11 cellular contexts compared by ENCODE assay signal in genomic region chr22:41668971-41669911, GRCh38. TPM values are rescaled to one million over a fixed set of nuclear protein-coding genes. Genes with fewer than 3 reads are reported as not detected.
DNase-seq lines count a peak whose midpoint lies in the region; ATAC-seq and TF ChIP-seq lines count a peak whose summit lies in the region.
"Had no signal": no experiment of that assay in that cellular context is flagged by ENCODE, and none has a peak within 500 bp of the region (broad histone marks: within the 10 kb centered on the region; RNA-seq: fewer than 3 reads in every experiment).

No MANE protein-coding gene starts in this region.

- in situ Hi-C loops in IMR-90 (cut with MboI; ENCODE audit: low sequenced_read_pairs), result no loop called here

- no peak for DNase-seq in CD8-positive, alpha-beta T cell
- peak; percentile 85 for DNase-seq in IMR-90
- DNase-seq in dermis blood vessel endothelial cell, result peak; percentile 60
- no peak for DNase-seq in naive thymus-derived CD4-positive, alpha-beta T cell
- DNase-seq in GDM1 (lab: John Stamatoyannopoulos, UW), result no peak
- no peak for DNase-seq in NCI-H187 treated with DMSO at 0.1 percent for 48 hours (lab: John Stamatoyannopoulos, UW)
- no peak for DNase-seq in NCI-H1048 (lab: John Stamatoyannopoulos, UW)
- DNase-seq: activated naive CD4-positive, alpha-beta T cell had no signal

- H3K36me3 ChIP-seq in CD8-positive, alpha-beta T cell (ENCODE audit: insufficient read depth, low read length), result peaks cover 6% of the 10 kb centered on the region
- peaks cover 15% of the 10 kb centered on the region for H3K36me3 ChIP-seq in IMR-90 (ENCODE audit: control insufficient read depth, insufficient read depth, low read length)
- H3K36me3 ChIP-seq in naive thymus-derived CD4-positive, alpha-beta T cell (ENCODE audit: control insufficient read depth in 2 of 3, insufficient read depth in 3 of 3, low read length in 3 of 3), result peaks cover 0 to 27% (median 0%) of the 10 kb centered on the region in 3 experiments

- ATAC-seq in CD8-positive, alpha-beta T cell, result no peak
- peak; percentile 58 for ATAC-seq in IMR-90 (ENCODE audit: low read depth)
- no peak for ATAC-seq in naive thymus-derived CD4-positive, alpha-beta T cell
- no peak for ATAC-seq in HG03469 (IDR thresholded peaks at IDR 0.05; ENCODE audit: unreplicated experiment)

- H3K56ac ChIP-seq in IMR-90 (ENCODE audit: extremely low read depth, insufficient read depth, low read length), result peak overlapping the region; percentile 67

- H3K4me2 ChIP-seq in IMR-90 (ENCODE audit: low read depth, low read length), result peak overlapping the region; percentile 58; the same call in 1 of the 2 replicates

- intact Hi-C loops in CD8-positive, alpha-beta T cell (cut with DNase I, micrococcal nuclease), result loop anchor here in 1 of 2 experiments (5.0 kb wide), 1 partner anchor 47 kb away; the partner anchor contains the start of genes DESI1 and XRCC6
- intact Hi-C loops in IMR-90 (cut with micrococcal nuclease), result no loop called here
- intact Hi-C loops in naive thymus-derived CD4-positive, alpha-beta T cell (cut with micrococcal nuclease), result loop anchor here in 1 of 2 donors (5.0 kb wide), 1 partner anchor 472 kb away; no protein-coding TSS in a partner anchor

- H3K18ac ChIP-seq in IMR-90 (ENCODE audit: low read depth, low read length), result peak overlapping the region; percentile 73

- H3K9me3 ChIP-seq in CD8-positive, alpha-beta T cell (ENCODE audit: low read length), result no peaks in the 10 kb centered on the region
- no peaks in the 10 kb centered on the region for H3K9me3 ChIP-seq in IMR-90 (ENCODE audit: control insufficient read depth, insufficient read depth, low read length)
- no peaks in the 10 kb centered on the region for H3K9me3 ChIP-seq in naive thymus-derived CD4-positive, alpha-beta T cell (ENCODE audit: control insufficient read depth in 2 of 3, low read length in 3 of 3)
- H3K9me3 ChIP-seq: vagina had no signal

- H2AK9ac ChIP-seq in IMR-90 (replicated peaks; ENCODE audit: low read depth, low read length, poor library complexity), result peak overlapping the region; percentile 38

- peak overlapping the region; percentile 52; the same call in 1 of the 3 replicates for H2BK15ac ChIP-seq in IMR-90 (ENCODE audit: low read depth, low read length)

- POLR2A ChIA-PET in CD8-positive, alpha-beta T cell (lab: Charles Lee), result no interaction called here
- POLR2A ChIA-PET in IMR-90 (lab: Charles Lee; ENCODE audit: unreplicated experiment), result no interaction called here
- POLR2A ChIA-PET in naive thymus-derived CD4-positive, alpha-beta T cell (lab: Charles Lee), result interaction anchor here (1.3 kb wide), 1 partner anchor 10 kb away, joined by 3 read pairs; no protein-coding TSS in a partner anchor

- TF ChIP-seq RAD21 in IMR-90 (IDR thresholded peaks at IDR 0.05; ENCODE audit: low read length), result no peak

- H4K20me1 ChIP-seq in IMR-90 (ENCODE audit: insufficient read depth, low read length), result peaks cover 3% of the 10 kb centered on the region

- H3K4me3 ChIP-seq in CD8-positive, alpha-beta T cell (ENCODE audit: low read depth, low read length), result no peak overlapping the region
- no peak overlapping the region for H3K4me3 ChIP-seq in IMR-90 (ENCODE audit: insufficient read depth, low read depth, low read length)
- no peak overlapping the region for H3K4me3 ChIP-seq in naive thymus-derived CD4-positive, alpha-beta T cell (ENCODE audit: low read length)
- H3K4me3 ChIP-seq: vagina had no signal

- H4K5ac ChIP-seq in IMR-90 (ENCODE audit: low read depth, low read length), result peak overlapping the region; percentile 85

- peak overlapping the region; percentile 94 for H2BK120ac ChIP-seq in IMR-90 (ENCODE audit: low read depth, low read length)

- H3K4ac ChIP-seq in IMR-90 (ENCODE audit: low read depth, low read length), result peak overlapping the region; percentile 81

- no peak overlapping the region for H3K4me3 Mint-ChIP-seq in CD8-positive, alpha-beta T cell
- H3K4me3 Mint-ChIP-seq in naive thymus-derived CD4-positive, alpha-beta T cell, result peak overlapping the region in 1 of 10 donors; percentile 13

- H3K14ac ChIP-seq in IMR-90 (replicated peaks; ENCODE audit: low read depth, low read length), result peak overlapping the region; percentile 87

- H3K27ac ChIP-seq in CD8-positive, alpha-beta T cell (ENCODE audit: low read depth, low read length), result no peak overlapping the region
- H3K27ac ChIP-seq in IMR-90 (ENCODE audit: insufficient read depth, low read length), result peak overlapping the region; percentile 66
- no peak overlapping the region for H3K27ac ChIP-seq in naive thymus-derived CD4-positive, alpha-beta T cell (ENCODE audit: low read depth, low read length)
- H3K27ac ChIP-seq: vagina had no signal

- CTCF ChIA-PET in CD8-positive, alpha-beta T cell (lab: Charles Lee), result interaction anchor here (3.9 kb wide), 1 partner anchor 11 kb away, joined by 25 read pairs; no protein-coding TSS in a partner anchor
- CTCF ChIA-PET in IMR-90 (lab: Yijun Ruan, JAX), result interaction anchor here (1.3 kb wide), 1 partner anchor 28 kb away, joined by 3 read pairs; no protein-coding TSS in a partner anchor
- CTCF ChIA-PET in naive thymus-derived CD4-positive, alpha-beta T cell (lab: Charles Lee), result interaction anchor here (0.6 to 0.8 kb wide), 2 partner anchors 19 to 272 kb away, joined by 3 read pairs; no protein-coding TSS in a partner anchor

- no peaks in the 10 kb centered on the region for H3K9me3 Mint-ChIP-seq in CD8-positive, alpha-beta T cell
- no peaks in the 10 kb centered on the region for H3K9me3 Mint-ChIP-seq in naive thymus-derived CD4-positive, alpha-beta T cell

- dilution Hi-C loops in IMR-90 (cut with HindIII; ENCODE audit: low sequenced_read_pairs, unreplicated experiment), result no loop called here

- H3K27me3 Mint-ChIP-seq in CD8-positive, alpha-beta T cell (ENCODE audit: low read depth), result no peaks in the 10 kb centered on the region
- H3K27me3 Mint-ChIP-seq in naive thymus-derived CD4-positive, alpha-beta T cell, result no peaks in the 10 kb centered on the region

- H3K27ac Mint-ChIP-seq in CD8-positive, alpha-beta T cell, result peak overlapping the region; percentile 27
- H3K27ac Mint-ChIP-seq in naive thymus-derived CD4-positive, alpha-beta T cell, result peak overlapping the region in 8 of 9 donors; percentile 9 to 78 (median 51)

- no peaks in the 10 kb centered on the region for H3K27me3 ChIP-seq in CD8-positive, alpha-beta T cell (ENCODE audit: insufficient read depth, low read length)
- no peaks in the 10 kb centered on the region for H3K27me3 ChIP-seq in IMR-90 (ENCODE audit: control insufficient read depth, insufficient read depth, low read length)
- no peaks in the 10 kb centered on the region for H3K27me3 ChIP-seq in naive thymus-derived CD4-positive, alpha-beta T cell (ENCODE audit: control insufficient read depth in 2 of 2, insufficient read depth in 2 of 2, low read length in 2 of 2)
- H3K27me3 ChIP-seq: vagina had no signal

- H3K36me3 Mint-ChIP-seq in CD8-positive, alpha-beta T cell, result peaks cover 43% of the 10 kb centered on the region
- H3K36me3 Mint-ChIP-seq in naive thymus-derived CD4-positive, alpha-beta T cell, result peaks cover 0 to 18% (median 3%) of the 10 kb centered on the region in 5 donors

- 41% methylated on average over 10 of the region's 21 CpGs; no CpG with 5 or more reads in 1 of the 2 experiments for WGBS in IMR-90 (ENCODE audit: extremely low coverage in 2 of 2, insufficient read length in 1 of 2), 2 experiments

- no peak for TF ChIP-seq POLR2A in IMR-90 (IDR thresholded peaks at IDR 0.05; ENCODE audit: low read depth, low read length)

- peaks cover 9% of the 10 kb centered on the region for H3K4me1 Mint-ChIP-seq in CD8-positive, alpha-beta T cell (ENCODE audit: low read depth)
- H3K4me1 Mint-ChIP-seq in naive thymus-derived CD4-positive, alpha-beta T cell, result peaks cover 0 to 29% (median 13%) of the 10 kb centered on the region in 7 donors

- peaks cover 5 to 47% of the 10 kb centered on the region in 2 experiments; a peak in 3 of 4 replicates for H3K79me1 ChIP-seq in IMR-90 (ENCODE audit: low read depth in 1 of 2, low read length in 2 of 2)

- no peak overlapping the region for H3K9ac ChIP-seq in IMR-90 (ENCODE audit: low read depth, low read length)

- H3K23ac ChIP-seq in IMR-90 (ENCODE audit: low read depth, low read length), result peak overlapping the region; percentile 35; the same call in 1 of the 2 replicates

- peak overlapping the region; percentile 65 for H2BK5ac ChIP-seq in IMR-90 (ENCODE audit: low read depth, low read length, poor library complexity, severe bottlenecking)

- H4K91ac ChIP-seq in IMR-90 (ENCODE audit: insufficient read depth, low read depth, low read length), result peak overlapping the region; percentile 63

- no peak overlapping the region for H2AFZ ChIP-seq in IMR-90 (replicated peaks; ENCODE audit: low read length, poor library complexity)

- H4K8ac ChIP-seq in IMR-90 (ENCODE audit: low read depth in 2 of 2, low read length in 2 of 2), result peak overlapping the region in 1 of 2 experiments; percentile 36; a peak in 2 of 4 replicates

- H3K4me1 ChIP-seq in CD8-positive, alpha-beta T cell (ENCODE audit: insufficient read depth, low read length), result peaks cover 9% of the 10 kb centered on the region
- H3K4me1 ChIP-seq in IMR-90 (ENCODE audit: control insufficient read depth, insufficient read depth, low read length), result peaks cover 18% of the 10 kb centered on the region
- peaks cover 7% of the 10 kb centered on the region in 2 donors for H3K4me1 ChIP-seq in naive thymus-derived CD4-positive, alpha-beta T cell (ENCODE audit: control insufficient read depth in 2 of 2, insufficient read depth in 2 of 2, low read length in 2 of 2)

- H2BK20ac ChIP-seq in IMR-90 (ENCODE audit: low read depth, low read length), result peak overlapping the region; percentile 91

- no TSS peak for BruUV-seq in IMR-90 (replicated peaks; lab: Mats Ljungman, UMichigan)

- TF ChIP-seq CTCF in CD8-positive, alpha-beta T cell (IDR thresholded peaks at IDR 0.05), result no peak
- no peak for TF ChIP-seq CTCF in IMR-90 (conservative IDR thresholded peaks at IDR 0.05; ENCODE audit: low read depth, low read length)

- H2AK5ac ChIP-seq in IMR-90 (ENCODE audit: low read depth, low read length), result peak overlapping the region; percentile 59

- peaks cover 20% of the 10 kb centered on the region for H3K9me1 ChIP-seq in IMR-90 (ENCODE audit: insufficient read depth, low read length)

RNA-seq across cellular contexts. Expression of gene SNU13, which starts 19.4 kb away (rescaled TPM):
- 100 to 1,000 TPM; 158 to 173 TPM for total RNA-seq in CD8-positive, alpha-beta T cell
- total RNA-seq in IMR-90 (2012; rRNA removed) (109 and 122 TPM in 2 replicates), dermis blood vessel endothelial cell (74.9 and 77.6 TPM in 2 replicates)
- 185 and 235 TPM in 2 replicates for polyA plus RNA-seq in IMR-90 (2012; rRNA removed)
- 164 and 201 TPM in 2 replicates for polyA plus RNA-seq in IMR-90 (2012; cell fraction: cytosol; rRNA removed)
- polyA plus RNA-seq in IMR-90 (2012; cell fraction: nucleus; rRNA removed; ENCODE audit: low replicate concordance), result 57.5 and 76.0 TPM in 2 replicates
- 100 to 1,000 TPM; 117 to 180 (median 122) TPM for total RNA-seq in naive thymus-derived CD4-positive, alpha-beta T cell
- 100 to 1,000 TPM; 283 to 295 TPM for polyA plus RNA-seq in naive thymus-derived CD4-positive, alpha-beta T cell

RNA-seq across cellular contexts. Expression of gene MEI1, which starts 30.1 kb away (rescaled TPM):
- total RNA-seq in CD8-positive, alpha-beta T cell, result 10 to 100 TPM; 62.5 to 63.1 TPM
- 0.90 and 1.1 TPM in 2 replicates for total RNA-seq in IMR-90 (2012; rRNA removed)
- polyA plus RNA-seq in IMR-90 (2012; rRNA removed), result 2.1 and 2.6 TPM in 2 replicates
- 1.8 and 2.2 TPM in 2 replicates for polyA plus RNA-seq in IMR-90 (2012; cell fraction: cytosol; rRNA removed)
- 2.1 and 2.4 TPM in 2 replicates for polyA plus RNA-seq in IMR-90 (2012; cell fraction: nucleus; rRNA removed; ENCODE audit: low replicate concordance)
- total RNA-seq in dermis blood vessel endothelial cell, result 0.51 and 2.0 TPM in 2 replicates
- 10 to 100 TPM; 40.4 to 69.0 (median 61.4) TPM for total RNA-seq in naive thymus-derived CD4-positive, alpha-beta T cell
- polyA plus RNA-seq in naive thymus-derived CD4-positive, alpha-beta T cell, result 100 to 1,000 TPM; 105 to 112 TPM
- polyA plus RNA-seq: neural cell had no signal

RNA-seq across cellular contexts. Expression of gene XRCC6, which starts 48.1 kb away (rescaled TPM):
- total RNA-seq in CD8-positive, alpha-beta T cell, result 100 to 1,000 TPM; 202 to 205 TPM
- total RNA-seq in IMR-90 (2012; rRNA removed) (392 and 401 TPM in 2 replicates), dermis blood vessel endothelial cell (343 and 459 TPM in 2 replicates)
- polyA plus RNA-seq in IMR-90 (2012; rRNA removed), result 173 and 202 TPM in 2 replicates
- 58.5 and 142 TPM in 2 replicates for polyA plus RNA-seq in IMR-90 (2012; cell fraction: cytosol; rRNA removed)
- 19.7 and 77.2 TPM in 2 replicates for polyA plus RNA-seq in IMR-90 (2012; cell fraction: nucleus; rRNA removed; ENCODE audit: low replicate concordance)
- 100 to 1,000 TPM; 139 to 270 (median 160) TPM for total RNA-seq in naive thymus-derived CD4-positive, alpha-beta T cell
- 100 to 1,000 TPM; 458 to 542 TPM for polyA plus RNA-seq in naive thymus-derived CD4-positive, alpha-beta T cell

RNA-seq across cellular contexts. Expression of gene DESI1, which starts 48.4 kb away (rescaled TPM):
- 10 to 100 TPM; 12.0 to 12.6 TPM for total RNA-seq in CD8-positive, alpha-beta T cell
- total RNA-seq in IMR-90 (2012; rRNA removed) (14.4 and 14.5 TPM in 2 replicates), dermis blood vessel endothelial cell (16.5 and 26.7 TPM in 2 replicates)
- polyA plus RNA-seq in IMR-90 (2012; rRNA removed), result 23.6 and 24.9 TPM in 2 replicates
- polyA plus RNA-seq in IMR-90 (2012; cell fraction: cytosol; rRNA removed), result 10.3 and 13.7 TPM in 2 replicates
- 31.5 and 46.9 TPM in 2 replicates for polyA plus RNA-seq in IMR-90 (2012; cell fraction: nucleus; rRNA removed; ENCODE audit: low replicate concordance)
- 10 to 100 TPM; 17.4 to 45.7 (median 24.5) TPM for total RNA-seq in naive thymus-derived CD4-positive, alpha-beta T cell
- 10 to 100 TPM; 10.9 to 14.4 TPM for polyA plus RNA-seq in naive thymus-derived CD4-positive, alpha-beta T cell

Comparison
In these comparisons a context has a peak if more than half of its experiments do, and no peak if none do; other contexts are left out.
1. DNase-seq: peak in IMR-90 (single experiment) and dermis blood vessel endothelial cell (single experiment); none in CD8-positive, alpha-beta T cell (0 of 7), naive thymus-derived CD4-positive, alpha-beta T cell (0 of 9), GDM1 (single experiment), NCI-H187 treated with DMSO at 0.1 percent for 48 hours (single experiment) and NCI-H1048 (single experiment).
2. RNA of gene MEI1, which starts 30.1 kb away (total RNA-seq): 62.5 to 63.1 TPM in CD8-positive, alpha-beta T cell and 40.4 to 69.0 TPM in naive thymus-derived CD4-positive, alpha-beta T cell; 0.90 to 1.1 TPM in IMR-90 and 0.51 to 2.0 TPM in dermis blood vessel endothelial cell; every median in the first group is over 10 times any median in the second.